8 cellular contexts compared by ENCODE assay signal in the genomic region with DNA sequence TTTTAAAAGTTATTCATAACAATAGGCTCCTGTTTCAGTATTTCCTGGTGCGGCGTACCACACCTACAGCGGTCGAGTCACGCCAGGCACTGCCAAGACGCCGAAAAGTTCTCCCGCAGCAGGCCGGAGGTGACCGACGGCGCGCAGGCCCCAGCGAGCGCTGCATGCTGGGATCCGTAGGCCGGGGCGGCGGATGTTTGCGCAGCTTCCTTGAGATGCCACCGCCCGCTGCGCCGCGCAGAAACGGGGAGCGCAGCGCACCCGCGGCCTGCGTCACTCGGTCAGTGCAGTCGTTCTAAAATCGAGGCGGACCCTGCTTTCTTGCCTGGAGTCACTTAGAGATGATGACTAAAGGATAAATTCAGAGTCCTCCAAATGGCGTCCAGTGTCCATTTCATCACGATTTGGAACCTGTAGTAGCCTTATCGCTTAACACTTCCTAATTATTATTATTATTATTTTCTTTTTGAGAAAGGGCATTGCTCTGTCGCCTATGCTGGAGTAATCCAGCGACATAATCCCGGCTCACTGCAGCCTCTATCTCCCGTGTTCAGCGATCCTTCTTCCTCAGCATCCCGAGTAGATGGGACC. TPM values are rescaled to one million over a fixed set of nuclear protein-coding genes. Genes with fewer than 3 reads are reported as not detected.
DNase-seq lines count a peak whose midpoint lies in the region; ATAC-seq and TF ChIP-seq lines count a peak whose summit lies in the region.

No MANE protein-coding gene starts in this region.

- H4K20me1 ChIP-seq in hepatocyte (ENCODE audit: insufficient read depth, poor library complexity, severe bottlenecking) = no peaks in the 10 kb centered on the region

- H3K27ac Mint-ChIP-seq in T-helper 2 cell treated with Interferon-gamma antibody and Interleukin-4, amounts not matched to agents 5 μg/mL and 100 μg/mL, for 36 hours = peak overlapping the region; percentile 99

- ATAC-seq in GM18498 (IDR thresholded peaks at IDR 0.05; ENCODE audit: unreplicated experiment) (peak; percentile 75), HG02870 (IDR thresholded peaks at IDR 0.05; ENCODE audit: unreplicated experiment) (peak; percentile 65)

- H3K4me3 Mint-ChIP-seq in T-helper 2 cell treated with Interferon-gamma antibody and Interleukin-4, amounts not matched to agents 5 μg/mL and 100 μg/mL, for 36 hours = peak overlapping the region; percentile 95

- H2AFZ ChIP-seq in hepatocyte = peak overlapping the region; percentile 74

- no peak for TF ChIP-seq CTCF in ascending aorta (IDR thresholded peaks at IDR 0.05)
- TF ChIP-seq CTCF in hepatocyte (IDR thresholded peaks at IDR 0.05; ENCODE audit: poor library complexity) = no peak

- H3K9me3 Mint-ChIP-seq in T-helper 2 cell treated with Interferon-gamma antibody and Interleukin-4, amounts not matched to agents 5 μg/mL and 100 μg/mL, for 36 hours = no peaks in the 10 kb centered on the region

- H3K4me3 ChIP-seq in ascending aorta (peak overlapping the region; percentile 58 to 70), hepatocyte (peak overlapping the region; percentile 27)

- WGBS in hepatocyte (ENCODE audit: low lambda C conversion rate, missing lambda C conversion rate) = 10% methylated on average over 44 of the region's 44 CpGs

- peaks cover 12% of the 10 kb centered on the region for H3K36me3 Mint-ChIP-seq in T-helper 2 cell treated with Interferon-gamma antibody and Interleukin-4, amounts not matched to agents 5 μg/mL and 100 μg/mL, for 36 hours (ENCODE audit: low read depth)

- H3K27me3 ChIP-seq in ascending aorta (no peaks in the 10 kb centered on the region), hepatocyte (no peaks in the 10 kb centered on the region)

- H3K79me2 ChIP-seq in hepatocyte = peaks cover 30% of the 10 kb centered on the region

- peaks cover 4 to 5% of the 10 kb centered on the region in 2 donors for H3K4me1 ChIP-seq in ascending aorta
- H3K4me1 ChIP-seq in hepatocyte (ENCODE audit: insufficient read depth) = peaks cover 4% of the 10 kb centered on the region

- DNase-seq in NCI-H146 treated with DMSO at 0.1 percent for 48 hours (lab: John Stamatoyannopoulos, UW; ENCODE audit: unreplicated experiment) (peak; percentile 25), ascending aorta (ENCODE audit: low spot score in 2 of 2) (peak; percentile 78 to 97), hepatocyte (ENCODE audit: low spot score) (peak; percentile 95), retina (peak; percentile 94), 8988T (no peak)
- DNase-seq in T-helper 2 cell treated with Interferon-gamma antibody and Interleukin-4, amounts not matched to agents 5 μg/mL and 100 μg/mL, for 36 hours (ENCODE audit: low spot score) = peak; percentile 95

- H3K27ac ChIP-seq in ascending aorta (peak overlapping the region; percentile 92 to 96), hepatocyte (peak overlapping the region; percentile 97)

- no peaks in the 10 kb centered on the region for H3K27me3 Mint-ChIP-seq in T-helper 2 cell treated with Interferon-gamma antibody and Interleukin-4, amounts not matched to agents 5 μg/mL and 100 μg/mL, for 36 hours (ENCODE audit: low read depth)

- no peaks in the 10 kb centered on the region for H3K9me3 ChIP-seq in ascending aorta
- H3K9me3 ChIP-seq in hepatocyte (ENCODE audit: low read depth) = no peaks in the 10 kb centered on the region

- H3K9me2 ChIP-seq in hepatocyte (replicated peaks; ENCODE audit: insufficient read depth) = no peaks in the 10 kb centered on the region

- intact Hi-C loops in ascending aorta (cut with DNase I) = loop anchor here (1.0 to 5.0 kb wide), 4 partner anchors 18 to 1111 kb away; a partner anchor contains a TSS

- H3K36me3 ChIP-seq in ascending aorta (no peaks in the 10 kb centered on the region), hepatocyte (replicated peaks; ENCODE audit: insufficient read depth, low read depth) (no peaks in the 10 kb centered on the region)

- H3K4me1 Mint-ChIP-seq in T-helper 2 cell treated with Interferon-gamma antibody and Interleukin-4, amounts not matched to agents 5 μg/mL and 100 μg/mL, for 36 hours (ENCODE audit: low read depth) = peaks cover 29% of the 10 kb centered on the region

- H3K4me2 ChIP-seq in hepatocyte = peak overlapping the region; percentile 79

RNA-seq across cellular contexts. Expression of a gene that starts 1.3 kb away (rescaled TPM):
- total RNA-seq in ascending aorta = not detected
- 7.9 and 9.2 TPM in 2 replicates for total RNA-seq in hepatocyte
- polyA plus RNA-seq in hepatocyte = 3.2 and 5.1 TPM in 2 replicates

RNA-seq across cellular contexts. Expression of a gene that starts 17.8 kb away (rescaled TPM):
- total RNA-seq in ascending aorta (22.7 TPM), hepatocyte (35.9 and 39.7 TPM in 2 replicates)
- polyA plus RNA-seq in hepatocyte = 15.1 and 16.6 TPM in 2 replicates
